In genomic region chr7:9523579-9523978, GRCh38 we compare ENCODE assay signal across 30 cellular contexts.
"Had no signal": no experiment of that assay in that cellular context is flagged by ENCODE, and none has a peak within 500 bp of the region (broad histone marks: within the 10 kb centered on the region; RNA-seq: fewer than 3 reads in every experiment).

No MANE protein-coding gene starts in this region.

- H3K36me3 ChIP-seq: brain microvascular endothelial cell, esophagus squamous epithelium had no signal

- ATAC-seq: activated T-cell treated with anti-CD3 and anti-CD28 coated beads, Interleukin-2, amount 50 U/mL, for 72 hours; effector memory CD8-positive, alpha-beta T cell; T-helper 17 cell had no signal

- H3K4me3 ChIP-seq: esophagus squamous epithelium had no signal

- FAIRE-seq: astrocyte, bronchial epithelial cell, endothelial cell of umbilical vein had no signal

- H3K27ac ChIP-seq: brain microvascular endothelial cell, epithelial cell of prostate, esophagus squamous epithelium had no signal

- H3K9me3 ChIP-seq: esophagus squamous epithelium had no signal

- H3K27me3 ChIP-seq: brain microvascular endothelial cell, esophagus squamous epithelium had no signal

- H3K4me1 ChIP-seq: esophagus squamous epithelium had no signal

- DNase-seq: activated CD4-positive, alpha-beta memory T cell treated with anti-CD3 and anti-CD28 coated beads, Interleukin-2, amount 10 ng/mL, durations not matched to agents 7 days and 5 days; activated CD4-positive, alpha-beta T cell treated with anti-CD3 and anti-CD28 coated beads for 1 hour; activated CD4-positive, alpha-beta T cell treated with anti-CD3 and anti-CD28 coated beads for 4 hours; activated CD4-positive, alpha-beta T cell treated with anti-CD3 and anti-CD28 coated beads, Interleukin-2, amount 10 ng/mL, durations not matched to agents 7 days and 5 days; activated CD4-positive, alpha-beta T cell treated with anti-CD3 and anti-CD28 coated beads, Interleukin-2, amount 50 U/mL, for 4 hours; activated CD8-positive, alpha-beta memory T cell treated with anti-CD3 and anti-CD28 coated beads, Interleukin-2, amount 50 U/mL, for 48 hours; activated effector memory CD4-positive, alpha-beta T cell treated with Interleukin-2 at 50 U/mL for 16 hours; activated gamma-delta T cell treated with Interleukin-2 at 50 U/mL for 16 hours; activated naive CD4-positive, alpha-beta T cell treated with anti-CD3 and anti-CD28 coated beads, Interleukin-2, amount 50 U/mL, for 16 hours; activated naive CD4-positive, alpha-beta T cell treated with Interleukin-2 at 50 U/mL for 16 hours; activated T-cell treated with anti-CD3 and anti-CD28 coated beads for 4 hours; activated T-cell treated with anti-CD3 and anti-CD28 coated beads, Interleukin-2, amount 50 U/mL, for 24 hours; activated T-cell treated with anti-CD3 and anti-CD28 coated beads, Interleukin-2, amount 50 U/mL, for 72 hours; amniotic stem cell; anterior cingulate cortex; brain microvascular endothelial cell; cortex of kidney; dermis blood vessel endothelial cell; effector CD4-positive, alpha-beta T cell; effector memory CD8-positive, alpha-beta T cell; esophagus squamous epithelium; foreskin melanocyte; head of caudate nucleus; T-helper 1 cell; T-helper 17 cell; T1000 had no signal
